In the genomic region with DNA sequence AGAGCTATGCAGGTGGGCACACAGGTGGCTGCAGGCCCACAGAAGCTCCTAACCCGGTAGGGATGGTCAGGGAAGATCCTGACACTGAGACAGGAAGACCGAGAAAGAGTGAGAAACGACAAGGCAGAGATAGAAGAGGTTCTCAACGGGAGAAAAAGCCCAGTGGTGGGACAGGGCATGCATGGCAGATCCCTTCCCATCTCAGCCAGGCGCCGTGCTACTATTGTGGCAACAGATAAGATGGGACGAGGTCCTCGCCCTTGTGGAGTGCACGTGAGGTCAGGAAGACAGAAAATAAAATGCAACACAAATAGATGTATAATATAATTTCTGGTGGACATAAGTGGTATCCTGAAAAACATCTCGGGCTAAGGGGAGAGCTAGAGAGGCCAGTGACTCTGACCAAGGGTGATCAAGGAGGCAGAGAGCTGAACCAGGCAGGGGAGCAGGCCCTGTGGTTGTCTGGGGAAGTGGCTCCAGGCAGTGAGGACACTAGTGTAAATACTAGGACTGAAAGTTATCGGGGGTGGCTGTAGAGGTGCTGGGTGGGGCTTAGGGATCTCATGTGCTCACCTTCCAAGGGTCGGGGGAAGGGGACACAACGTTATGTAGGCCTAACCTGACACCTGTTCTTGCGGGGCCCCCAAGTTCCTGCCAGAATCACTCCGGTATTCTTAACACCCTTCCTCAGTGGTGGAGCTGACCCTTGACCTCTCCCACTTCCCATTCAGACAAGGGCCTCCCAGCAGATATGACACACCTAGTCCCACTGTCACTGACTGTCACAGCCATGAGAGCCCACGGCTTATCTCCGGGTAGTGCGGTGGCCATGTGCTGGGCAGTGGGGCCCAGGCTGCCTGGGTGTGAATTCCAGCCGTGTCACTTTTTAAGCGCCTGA, we compare ENCODE assay signal across 8 cellular contexts. TPM values are rescaled to one million over a fixed set of nuclear protein-coding genes. Genes with fewer than 3 reads are reported as not detected.
A peak's percentile ranks its signal among the peaks of the same experiment; 100 is the strongest.
DNase-seq lines count a peak whose midpoint lies in the region; ATAC-seq and TF ChIP-seq lines count a peak whose summit lies in the region.

No MANE protein-coding gene starts in this region.

- H3K36me3 ChIP-seq in GM06990 (ENCODE audit: control insufficient read depth, insufficient read depth, low read length) (peaks cover 13% of the 10 kb centered on the region), endodermal cell (ENCODE audit: control insufficient read depth, insufficient read depth, low read length) (peaks cover 22% of the 10 kb centered on the region)

- peaks cover 7% of the 10 kb centered on the region for H3K9me3 ChIP-seq in endodermal cell (ENCODE audit: control insufficient read depth, low read length)

- H3K4me1 ChIP-seq in endodermal cell (ENCODE audit: control insufficient read depth, insufficient read depth, low read length) = peaks cover 8% of the 10 kb centered on the region

- 72 to 78% methylated on average over 13 to 20 of the region's 20 CpGs for WGBS in endodermal cell (ENCODE audit: insufficient coverage in 1 of 2, insufficient read length in 1 of 2), 2 experiments

- H3K4me3 Mint-ChIP-seq in endodermal cell = peak overlapping the region; percentile 57
- peak overlapping the region; percentile 79 for H3K4me3 Mint-ChIP-seq in neural crest cell

- peaks cover 15% of the 10 kb centered on the region for H3K4me1 Mint-ChIP-seq in endodermal cell
- peaks cover 15% of the 10 kb centered on the region for H3K4me1 Mint-ChIP-seq in neural crest cell

- no peak overlapping the region for H3K9ac ChIP-seq in endodermal cell (ENCODE audit: extremely low read depth, low read length, poor library complexity, severe bottlenecking)

- ATAC-seq in HG03571 (IDR thresholded peaks at IDR 0.05; ENCODE audit: unreplicated experiment) = no peak
- no peak for ATAC-seq in GM18519 (IDR thresholded peaks at IDR 0.05; ENCODE audit: low FRiP score, unreplicated experiment)
- no peak for ATAC-seq in GM21360 (IDR thresholded peaks at IDR 0.05; ENCODE audit: unreplicated experiment)

- H3K9me3 Mint-ChIP-seq in endodermal cell (no peaks in the 10 kb centered on the region), neural crest cell (no peaks in the 10 kb centered on the region)

- H3K36me3 Mint-ChIP-seq in endodermal cell (ENCODE audit: low read depth) = peaks cover 29% of the 10 kb centered on the region
- peaks cover 5% of the 10 kb centered on the region for H3K36me3 Mint-ChIP-seq in neural crest cell (ENCODE audit: low read depth)

- H3K4me3 ChIP-seq in GM06990 (replicated peaks; ENCODE audit: low read depth, low read length) = peak overlapping the region; percentile 90
- peak overlapping the region; percentile 82 for H3K4me3 ChIP-seq in endodermal cell (ENCODE audit: low read length)

- DNase-seq in GM06990 (ENCODE audit: extremely low read depth, insufficient read length) (peak; percentile 40), RKO (ENCODE audit: low spot score) (peak; percentile 66), endodermal cell (peak; percentile 63), neural crest cell (ENCODE audit: low read depth, low spot score) (no peak), SK-N-DZ (ENCODE audit: low spot score) (no peak)

- H3K27ac Mint-ChIP-seq in endodermal cell = peak overlapping the region; percentile 79
- no peak overlapping the region for H3K27ac Mint-ChIP-seq in neural crest cell (ENCODE audit: unreplicated experiment)

- H3K27ac ChIP-seq in endodermal cell (ENCODE audit: low read depth, low read length) = no peak overlapping the region

- TF ChIP-seq CTCF in GM06990 (IDR thresholded peaks at IDR 0.05; ENCODE audit: insufficient read depth, low read length, poor library complexity, severe bottlenecking) (no peak), endodermal cell (conservative IDR thresholded peaks at IDR 0.05) (no peak), neural crest cell (conservative IDR thresholded peaks at IDR 0.05) (no peak)

- no peaks in the 10 kb centered on the region; the same call in 1 of the 2 replicates for H3K27me3 ChIP-seq in GM06990 (replicated peaks; ENCODE audit: control insufficient read depth, insufficient read depth, low read length)
- no peaks in the 10 kb centered on the region for H3K27me3 ChIP-seq in endodermal cell (ENCODE audit: control insufficient read depth, insufficient read depth, low read length, poor library complexity, severe bottlenecking)

- H3K27me3 Mint-ChIP-seq in endodermal cell (ENCODE audit: insufficient read depth) (peaks cover 12% of the 10 kb centered on the region), neural crest cell (ENCODE audit: low read depth) (peaks cover 12% of the 10 kb centered on the region)

RNA-seq across cellular contexts. Expression of a gene that starts 1.0 kb away (rescaled TPM):
- total RNA-seq in endodermal cell = 10 to 100 TPM in 1 of 2 donors, 1 to 10 TPM in 1; 9.7 to 19.3 TPM
- 15.8 TPM for polyA plus RNA-seq in endodermal cell (2013, experiment 1 of 2)
- 13.7 TPM for polyA plus RNA-seq in endodermal cell (2013, experiment 2 of 2)
- 10.7 and 12.6 TPM in 2 replicates for total RNA-seq in neural crest cell
- 35.2 and 40.3 TPM in 2 replicates for polyA plus RNA-seq in SK-N-DZ (2014; cell fraction: cytosol; rRNA removed)
- polyA plus RNA-seq in SK-N-DZ (2014; cell fraction: nucleus; rRNA removed) = 13.9 and 16.4 TPM in 2 replicates

RNA-seq across cellular contexts. Expression of a gene that starts 23.6 kb away (rescaled TPM):
- not detected for total RNA-seq in endodermal cell
- 10.8 TPM for polyA plus RNA-seq in endodermal cell (2013, experiment 1 of 2)
- polyA plus RNA-seq in endodermal cell (2013, experiment 2 of 2) = 9.9 TPM
- 3.7 and 4.1 TPM in 2 replicates for total RNA-seq in neural crest cell
- 0.62 and 1.2 TPM in 2 replicates for polyA plus RNA-seq in SK-N-DZ (2014; cell fraction: cytosol; rRNA removed)
- polyA plus RNA-seq in SK-N-DZ (2014; cell fraction: nucleus; rRNA removed) = 0.67 and 1.2 TPM in 2 replicates

RNA-seq across cellular contexts. Expression of a gene that starts 41.9 kb away (rescaled TPM):
- total RNA-seq in endodermal cell (1 to 10 TPM; 1.9 to 2.2 TPM), neural crest cell (0.32 and 0.61 TPM in 2 replicates)
- 1.3 TPM for polyA plus RNA-seq in endodermal cell (2013, experiment 1 of 2)
- 2.2 TPM for polyA plus RNA-seq in endodermal cell (2013, experiment 2 of 2)
- 1.3 and 1.7 TPM in 2 replicates for polyA plus RNA-seq in SK-N-DZ (2014; cell fraction: cytosol; rRNA removed)
- polyA plus RNA-seq in SK-N-DZ (2014; cell fraction: nucleus; rRNA removed) = 0.96 and 2.2 TPM in 2 replicates

Comparison
In these comparisons a context has a peak if more than half of its experiments do, and no peak if none do; other contexts are left out.
1. DNase-seq: peak in GM06990 (single experiment), RKO (single experiment) and endodermal cell (single experiment); none in neural crest cell (single experiment) and SK-N-DZ (single experiment).